ENCODE assay signal across 13 cellular contexts in the genomic region with DNA sequence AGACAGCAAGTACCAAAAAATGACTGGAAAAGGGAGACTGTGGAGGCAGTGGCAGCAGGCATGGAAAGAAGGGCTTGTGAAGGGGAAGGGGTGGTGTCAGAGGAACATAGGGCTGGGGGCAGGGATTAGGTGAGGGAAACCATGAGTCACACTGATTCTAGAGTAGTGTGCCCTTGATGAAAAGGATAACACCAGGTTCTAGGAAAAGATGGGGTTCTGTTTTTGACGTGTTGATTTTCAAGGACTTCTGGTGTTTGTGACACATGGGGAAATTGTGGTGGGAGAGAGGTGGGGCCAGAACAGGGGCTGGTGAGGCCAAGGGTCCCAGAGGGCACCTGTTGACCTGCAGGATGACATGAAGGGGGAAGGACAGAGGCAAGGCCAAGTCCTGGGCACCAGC. TPM values are rescaled to one million over a fixed set of nuclear protein-coding genes. Genes with fewer than 3 reads are reported as not detected.
A peak's percentile ranks its signal among the peaks of the same experiment; 100 is the strongest.
DNase-seq lines count a peak whose midpoint lies in the region; ATAC-seq lines count a peak whose summit lies in the region.
"Had no signal": no experiment of that assay in that cellular context is flagged by ENCODE, and none has a peak within 500 bp of the region (broad histone marks: within the 10 kb centered on the region; RNA-seq: fewer than 3 reads in every experiment).

No MANE protein-coding gene starts in this region.

- H3K9me3 Mint-ChIP-seq in activated naive CD8-positive, alpha-beta T cell treated with anti-CD3 and anti-CD28 coated beads, Interleukin-2, amount 10 ng/mL, durations not matched to agents 7 days and 5 days = no peaks in the 10 kb centered on the region

- H3K14ac ChIP-seq in neuronal stem cell (ENCODE audit: low read length) = no peak overlapping the region

- H2BK5ac ChIP-seq in neuronal stem cell (ENCODE audit: low read length) = no peak overlapping the region

- H3K4me3 Mint-ChIP-seq in activated naive CD8-positive, alpha-beta T cell treated with anti-CD3 and anti-CD28 coated beads, Interleukin-2, amount 10 ng/mL, durations not matched to agents 7 days and 5 days = peak overlapping the region; percentile 39

- H3K36me3 Mint-ChIP-seq in activated naive CD8-positive, alpha-beta T cell treated with anti-CD3 and anti-CD28 coated beads, Interleukin-2, amount 10 ng/mL, durations not matched to agents 7 days and 5 days = peaks cover 51% of the 10 kb centered on the region

- no peaks in the 10 kb centered on the region for H3K9me3 ChIP-seq in neuronal stem cell (replicated peaks in 1 of 2; ENCODE audit: control insufficient read depth in 2 of 2, insufficient read depth in 1 of 2, low read depth in 1 of 2, low read length in 2 of 2)
- H3K9me3 ChIP-seq: mucosa of descending colon, right atrium auricular region, SK-N-SH had no signal

- no peak overlapping the region for H3K4me3 ChIP-seq in neuronal stem cell (ENCODE audit: low read length in 2 of 2)
- H3K4me3 ChIP-seq: mucosa of descending colon, right atrium auricular region had no signal

- no peaks in the 10 kb centered on the region for H3K27me3 Mint-ChIP-seq in activated naive CD8-positive, alpha-beta T cell treated with anti-CD3 and anti-CD28 coated beads, Interleukin-2, amount 10 ng/mL, durations not matched to agents 7 days and 5 days

- peak overlapping the region; percentile 89 for H3K27ac Mint-ChIP-seq in activated naive CD8-positive, alpha-beta T cell treated with anti-CD3 and anti-CD28 coated beads, Interleukin-2, amount 10 ng/mL, durations not matched to agents 7 days and 5 days

- peak; percentile 35 for ATAC-seq in GM18511 (IDR thresholded peaks at IDR 0.05; ENCODE audit: unreplicated experiment)
- ATAC-seq in activated naive CD8-positive, alpha-beta T cell treated with anti-CD3 and anti-CD28 coated beads, Interleukin-2, amount 10 ng/mL, durations not matched to agents 7 days and 5 days (ENCODE audit: low read depth) = peak; percentile 36
- no peak for ATAC-seq in HG03565 (IDR thresholded peaks at IDR 0.05; ENCODE audit: unreplicated experiment)

- H3K27me3 ChIP-seq in neuronal stem cell (ENCODE audit: control insufficient read depth in 3 of 3, insufficient read depth in 3 of 3, low read depth in 1 of 3, low read length in 3 of 3) = no peaks in the 10 kb centered on the region
- H3K27me3 ChIP-seq: right atrium auricular region had no signal

- no peak overlapping the region for H2AFZ ChIP-seq in neuronal stem cell (ENCODE audit: low read length)

- POLR2A ChIA-PET in activated naive CD8-positive, alpha-beta T cell treated with anti-CD3 and anti-CD28 coated beads, Interleukin-2, amount 10 ng/mL, durations not matched to agents 7 days and 5 days (lab: Charles Lee) = interaction anchor here (0.5 kb wide), 1 partner anchor 254 kb away, joined by 3 read pairs; no protein-coding TSS in a partner anchor

- no peak overlapping the region for H3K9ac ChIP-seq in neuronal stem cell (ENCODE audit: low read depth, low read length, poor library complexity)
- H3K9ac ChIP-seq: SK-N-SH had no signal

- H4K8ac ChIP-seq in neuronal stem cell (ENCODE audit: low read depth, low read length) = no peak overlapping the region

- no peak overlapping the region for H2BK15ac ChIP-seq in neuronal stem cell (ENCODE audit: low read length)

- no peak overlapping the region for H2BK120ac ChIP-seq in neuronal stem cell (ENCODE audit: low read depth, low read length)

- H3K79me1 ChIP-seq in neuronal stem cell (ENCODE audit: low read depth, low read length) = no peaks in the 10 kb centered on the region

- H3K18ac ChIP-seq in neuronal stem cell (ENCODE audit: low read length) = no peak overlapping the region

- H3K4me2 ChIP-seq in neuronal stem cell (ENCODE audit: insufficient read depth, low read length, poor library complexity, severe bottlenecking) = no peak overlapping the region
- H3K4me2 ChIP-seq: SK-N-SH had no signal

- DNase-seq in activated CD4-positive, alpha-beta T cell treated with anti-CD3 and anti-CD28 coated beads, Interleukin-2, amount 50 U/mL, for 4 hours = peak; percentile 51 to 60
- no peak for DNase-seq in activated naive CD8-positive, alpha-beta T cell treated with anti-CD3 and anti-CD28 coated beads, Interleukin-2, amount 10 ng/mL, durations not matched to agents 7 days and 5 days
- DNase-seq in stimulated activated CD4-positive, alpha-beta T cell treated with anti-CD3 and anti-CD28 coated beads, TNF-alpha, amount 100 ng/mL, for 24 hours (ENCODE audit: low read depth in 3 of 3) = peak in 2 of 3 experiments; percentile 53 to 56
- DNase-seq in neuronal stem cell (ENCODE audit: low spot score) = no peak
- no peak for DNase-seq in HT-29 (ENCODE audit: low spot score)
- no peak for DNase-seq in effector CD8-positive, alpha-beta T cell (lab: John Stamatoyannopoulos, UW)
- DNase-seq: IMR-90, NCI-H2029, SK-N-SH had no signal

- no peaks in the 10 kb centered on the region for H3K36me3 ChIP-seq in neuronal stem cell (replicated peaks in 1 of 2; ENCODE audit: control insufficient read depth in 2 of 2, insufficient read depth in 2 of 2, low read length in 2 of 2)
- H3K36me3 ChIP-seq: right atrium auricular region had no signal

- no peaks in the 10 kb centered on the region for H3K4me1 ChIP-seq in neuronal stem cell (ENCODE audit: control insufficient read depth in 2 of 2, insufficient read depth in 1 of 2, low read depth in 1 of 2, low read length in 2 of 2)
- H3K4me1 ChIP-seq: right atrium auricular region had no signal

- H2AK5ac ChIP-seq in neuronal stem cell (ENCODE audit: low read depth, low read length) = no peak overlapping the region

- H3K4me1 Mint-ChIP-seq in activated naive CD8-positive, alpha-beta T cell treated with anti-CD3 and anti-CD28 coated beads, Interleukin-2, amount 10 ng/mL, durations not matched to agents 7 days and 5 days = peaks cover 70% of the 10 kb centered on the region

- no peak overlapping the region for H3K27ac ChIP-seq in neuronal stem cell (replicated peaks; ENCODE audit: low read length)
- H3K27ac ChIP-seq: right atrium auricular region had no signal

- no CpG with 5 or more reads among the region's 1 CpG for WGBS in neuronal stem cell (ENCODE audit: extremely low coverage in 2 of 2, insufficient read length in 2 of 2, insufficient replicate concordance in 1 of 2), 2 donors

- no peak overlapping the region for H2BK12ac ChIP-seq in neuronal stem cell (ENCODE audit: low read length)

- no peak overlapping the region for H4K91ac ChIP-seq in neuronal stem cell (ENCODE audit: low read depth, low read length, poor library complexity)

- H3K23ac ChIP-seq in neuronal stem cell (ENCODE audit: low read depth, low read length, poor library complexity) = no peak overlapping the region

- H3K4ac ChIP-seq in neuronal stem cell (ENCODE audit: low read length) = no peak overlapping the region

RNA-seq across cellular contexts. Expression of gene FIGNL1, which starts 57.1 kb away (rescaled TPM):
- total RNA-seq in activated naive CD8-positive, alpha-beta T cell treated with anti-CD3 and anti-CD28 coated beads, Interleukin-2, amount 10 ng/mL, durations not matched to agents 7 days and 5 days = 10 to 100 TPM; 28.4 to 30.9 TPM
- polyA plus RNA-seq in neuronal stem cell (2013, experiment 1 of 2) = 14.2 TPM
- 14.9 TPM for polyA plus RNA-seq in neuronal stem cell (2013, experiment 2 of 2)
- total RNA-seq in HT-29 (2014; rRNA removed; shearing (Covaris generic)) = 14.7 and 15.4 TPM in 2 replicates

Comparison
In these comparisons a context has a peak if more than half of its experiments do, and no peak if none do; other contexts are left out.
1. DNase-seq: peak in activated CD4-positive, alpha-beta T cell treated with anti-CD3 and anti-CD28 coated beads, Interleukin-2, amount 50 U/mL, for 4 hours (2 of 2) and stimulated activated CD4-positive, alpha-beta T cell treated with anti-CD3 and anti-CD28 coated beads, TNF-alpha, amount 100 ng/mL, for 24 hours (2 of 3); none in activated naive CD8-positive, alpha-beta T cell treated with anti-CD3 and anti-CD28 coated beads, Interleukin-2, amount 10 ng/mL, durations not matched to agents 7 days and 5 days (single experiment), neuronal stem cell (single experiment), HT-29 (single experiment) and effector CD8-positive, alpha-beta T cell (single experiment).